ENCODE assay signal across 9 cellular contexts in genomic region chr15:56428821-56429458, GRCh38. TPM values are rescaled to one million over a fixed set of nuclear protein-coding genes. Genes with fewer than 3 reads are reported as not detected.
DNase-seq lines count a peak whose midpoint lies in the region; ATAC-seq, FAIRE-seq and TF ChIP-seq lines count a peak whose summit lies in the region.
"Had no signal": no experiment of that assay in that cellular context is flagged by ENCODE, and none has a peak within 500 bp of the region (broad histone marks: within the 10 kb centered on the region; RNA-seq: fewer than 3 reads in every experiment).

No MANE protein-coding gene starts in this region.

- no peaks in the 10 kb centered on the region; the same call in 1 of the 2 replicates for H3K27me3 Mint-ChIP-seq in HFFc6 (ENCODE audit: insufficient read depth)
- no peaks in the 10 kb centered on the region for H3K27me3 Mint-ChIP-seq in neural progenitor cell (ENCODE audit: insufficient read depth, low read depth)
- H3K27me3 Mint-ChIP-seq in activated T-helper 17 cell treated with anti-CD3 and anti-CD28 coated beads, Interleukin-2, amount 50 U/mL, for 72 hours = peaks cover 7% of the 10 kb centered on the region

- no peaks in the 10 kb centered on the region for H3K23me2 ChIP-seq in H1 (ENCODE audit: low read depth, low read length)

- no peak overlapping the region for H2BK20ac ChIP-seq in H1 (ENCODE audit: low read length)

- no peak overlapping the region for H3K18ac ChIP-seq in H1 (ENCODE audit: extremely low read depth, low read length)

- H3K9me3 Mint-ChIP-seq in HFFc6 = no peaks in the 10 kb centered on the region
- peaks cover 8% of the 10 kb centered on the region for H3K9me3 Mint-ChIP-seq in neural progenitor cell
- no peaks in the 10 kb centered on the region for H3K9me3 Mint-ChIP-seq in activated T-helper 17 cell treated with anti-CD3 and anti-CD28 coated beads, Interleukin-2, amount 50 U/mL, for 72 hours

- 36% methylated on average over 2 of the region's 2 CpGs; no CpG with 5 or more reads in 1 of the 2 experiments for WGBS in H1 (ENCODE audit: extremely low coverage in 1 of 2, insufficient coverage in 1 of 2, insufficient read length in 1 of 2, insufficient replicate concordance in 2 of 2, low coverage in 1 of 2, low lambda C conversion rate in 2 of 2, missing lambda C conversion rate in 1 of 2), 2 experiments

- H2BK12ac ChIP-seq in H1 (ENCODE audit: low read depth, low read length) = no peak overlapping the region

- TF ChIP-seq RAD21 in H1 (IDR thresholded peaks at IDR 0.05 in 1 of 2, conservative IDR thresholded peaks at IDR 0.05 in 1 of 2; ENCODE audit: low read depth in 2 of 2, low read length in 2 of 2) = peak; percentile 65 to 74

- H3K79me1 ChIP-seq in H1 (ENCODE audit: low read depth, low read length) = no peaks in the 10 kb centered on the region

- H2AFZ ChIP-seq in DND-41 (ENCODE audit: low read depth, low read length) = no peak overlapping the region
- H2AFZ ChIP-seq in H1 (ENCODE audit: low read length) = no peak overlapping the region
- no peak overlapping the region for H2AFZ ChIP-seq in neural progenitor cell (replicated peaks)

- ATAC-seq in DND-41 (ENCODE audit: insufficient read depth, low read depth) = peak; percentile 67
- ATAC-seq in activated T-helper 17 cell treated with anti-CD3 and anti-CD28 coated beads, Interleukin-2, amount 50 U/mL, for 72 hours (replicated peaks) = no peak
- ATAC-seq in GM18907 (IDR thresholded peaks at IDR 0.05; ENCODE audit: unreplicated experiment) = no peak
- no peak for ATAC-seq in GM18870 (IDR thresholded peaks at IDR 0.05; ENCODE audit: unreplicated experiment)

- H4K91ac ChIP-seq in H1 (replicated peaks; ENCODE audit: insufficient read length, low read length) = no peak overlapping the region

- no peaks in the 10 kb centered on the region for H3K4me1 ChIP-seq in DND-41 (ENCODE audit: insufficient read depth, low read length)
- H3K4me1 ChIP-seq in H1 (replicated peaks in 1 of 4; ENCODE audit: control insufficient read depth in 3 of 4, insufficient read depth in 4 of 4, low read length in 3 of 4) = no peaks in the 10 kb centered on the region
- H3K4me1 ChIP-seq in neural progenitor cell = no peaks in the 10 kb centered on the region

- H3K4me3 Mint-ChIP-seq in HFFc6 (no peak overlapping the region), neural progenitor cell (no peak overlapping the region)
- H3K4me3 Mint-ChIP-seq in activated T-helper 17 cell treated with anti-CD3 and anti-CD28 coated beads, Interleukin-2, amount 50 U/mL, for 72 hours = no peak overlapping the region

- H3K9ac ChIP-seq in DND-41 (ENCODE audit: low read depth, low read length) (no peak overlapping the region), H1 (replicated peaks in 1 of 4; ENCODE audit: extremely low read depth in 1 of 4, low read depth in 3 of 4, low read length in 3 of 4) (no peak overlapping the region), neural progenitor cell (no peak overlapping the region)

- DNase-seq in DND-41 (no peak), HFFc6 (peak; percentile 11), NCI-H69 (lab: John Stamatoyannopoulos, UW) (peak; percentile 54), H1 (ENCODE audit: low read depth in 1 of 2, low spot score in 2 of 2) (no peak), neural progenitor cell (ENCODE audit: low spot score) (peak; percentile 11)

- H3K14ac ChIP-seq in H1 (ENCODE audit: insufficient read length) = no peak overlapping the region

- H3K36me3 ChIP-seq in DND-41 (ENCODE audit: insufficient read depth, low read length) (peaks cover 55% of the 10 kb centered on the region), H1 (ENCODE audit: control insufficient read depth in 2 of 4, insufficient read depth in 4 of 4, low read length in 3 of 4) (peaks cover 0 to under 1% (median 0%) of the 10 kb centered on the region in 4 experiments; a peak in 1 of 8 replicates), neural progenitor cell (no peaks in the 10 kb centered on the region)

- H3K27ac Mint-ChIP-seq in HFFc6 (no peak overlapping the region), neural progenitor cell (no peak overlapping the region)
- no peak overlapping the region for H3K27ac Mint-ChIP-seq in activated T-helper 17 cell treated with anti-CD3 and anti-CD28 coated beads, Interleukin-2, amount 50 U/mL, for 72 hours

- H3K4me3 ChIP-seq in DND-41 (ENCODE audit: low read depth in 1 of 2, low read length in 2 of 2) (no peak overlapping the region), H1 (ENCODE audit: extremely low read depth in 1 of 4, insufficient read depth in 2 of 4, low read depth in 3 of 4, low read length in 4 of 4) (no peak overlapping the region), neural progenitor cell (no peak overlapping the region)
- H3K4me3 ChIP-seq: skin epidermis had no signal

- H3F3A ChIP-seq in neural progenitor cell (ENCODE audit: low read depth) = no peaks in the 10 kb centered on the region

- no peak overlapping the region for H3K56ac ChIP-seq in H1 (replicated peaks; ENCODE audit: insufficient read length, low read depth, low read length)

- no peak overlapping the region for H2BK5ac ChIP-seq in H1 (ENCODE audit: low read depth, low read length)

- no peak overlapping the region for H3K27ac ChIP-seq in DND-41 (ENCODE audit: low read length)
- no peak overlapping the region for H3K27ac ChIP-seq in H1 (ENCODE audit: low read depth, low read length)
- H3K27ac ChIP-seq in neural progenitor cell = no peak overlapping the region
- H3K27ac ChIP-seq: skin epidermis had no signal

- TF ChIP-seq POLR2A in H1 (IDR thresholded peaks at IDR 0.05; ENCODE audit: control extremely low read depth in 1 of 2, low read depth in 2 of 2, low read length in 2 of 2) = no peak

- no peak for FAIRE-seq in H1 (lab: Jason Lieb, UNC)

- no peak overlapping the region for H4K5ac ChIP-seq in H1 (ENCODE audit: insufficient read length, low read depth, low read length)

- no peak overlapping the region for H2AK5ac ChIP-seq in H1 (ENCODE audit: low read depth, low read length)

- H3K23ac ChIP-seq in H1 (ENCODE audit: insufficient read length) = no peak overlapping the region

- no peak overlapping the region for H4K8ac ChIP-seq in H1 (ENCODE audit: extremely low read depth, insufficient read depth, low read length)

- no peaks in the 10 kb centered on the region for H3K27me3 ChIP-seq in DND-41 (ENCODE audit: insufficient read depth, low read length, poor library complexity)
- no peaks in the 10 kb centered on the region for H3K27me3 ChIP-seq in H1 (replicated peaks in 1 of 4; ENCODE audit: control insufficient read depth in 3 of 4, extremely low read depth in 1 of 4, insufficient read depth in 3 of 4, low read length in 3 of 4)
- no peaks in the 10 kb centered on the region for H3K27me3 ChIP-seq in neural progenitor cell

- H3K79me2 ChIP-seq in DND-41 (ENCODE audit: insufficient read depth, low read length) (no peaks in the 10 kb centered on the region), H1 (ENCODE audit: control insufficient read depth in 1 of 2, insufficient read depth in 2 of 2, low read length in 2 of 2) (no peaks in the 10 kb centered on the region), neural progenitor cell (ENCODE audit: low read depth) (no peaks in the 10 kb centered on the region)

- no peak overlapping the region for H2BK15ac ChIP-seq in H1 (ENCODE audit: low read length)

- H4K20me1 ChIP-seq in DND-41 (ENCODE audit: insufficient read depth, low read length) = no peaks in the 10 kb centered on the region
- H4K20me1 ChIP-seq in H1 (replicated peaks in 1 of 2; ENCODE audit: control insufficient read depth in 1 of 2, insufficient read depth in 2 of 2, low read length in 2 of 2) = no peaks in the 10 kb centered on the region
- H4K20me1 ChIP-seq in neural progenitor cell (ENCODE audit: low read depth) = no peaks in the 10 kb centered on the region

- H3K9me3 ChIP-seq in DND-41 (ENCODE audit: insufficient read depth, low read length, severe bottlenecking) (peaks cover 5% of the 10 kb centered on the region), H1 (ENCODE audit: insufficient read depth in 2 of 2, low read depth in 1 of 2, low read length in 1 of 2) (no peaks in the 10 kb centered on the region), neural progenitor cell (ENCODE audit: low read depth) (no peaks in the 10 kb centered on the region)

- H3K4me1 Mint-ChIP-seq in HFFc6 (ENCODE audit: low read depth) (no peaks in the 10 kb centered on the region), neural progenitor cell (no peaks in the 10 kb centered on the region)
- H3K4me1 Mint-ChIP-seq in activated T-helper 17 cell treated with anti-CD3 and anti-CD28 coated beads, Interleukin-2, amount 50 U/mL, for 72 hours = no peaks in the 10 kb centered on the region

- no peak overlapping the region for H3K4me2 ChIP-seq in DND-41 (ENCODE audit: insufficient read depth, low read length)
- no peak overlapping the region for H3K4me2 ChIP-seq in H1 (ENCODE audit: insufficient read depth in 1 of 2, low read depth in 2 of 2, low read length in 2 of 2)
- H3K4me2 ChIP-seq in neural progenitor cell = no peak overlapping the region

- H2BK120ac ChIP-seq in H1 (replicated peaks; ENCODE audit: low read depth, low read length) = no peak overlapping the region

- no peak for TF ChIP-seq EP300 in H1 (IDR thresholded peaks at IDR 0.05; ENCODE audit: borderline replicate concordance in 1 of 2, low read depth in 2 of 2, low read length in 2 of 2)

- no peak overlapping the region for H3K4ac ChIP-seq in H1 (replicated peaks; ENCODE audit: insufficient read length, low read depth, low read length)

- TF ChIP-seq CTCF in DND-41 (IDR thresholded peaks at IDR 0.05; ENCODE audit: borderline replicate concordance, extremely low read depth, low read length, poor library complexity, severe bottlenecking) (peak; percentile 69), HFFc6 (IDR thresholded peaks at IDR 0.05) (peak; percentile 82), H1 (IDR thresholded peaks at IDR 0.05; ENCODE audit: control extremely low read depth in 1 of 3, insufficient read depth in 1 of 3, low read depth in 1 of 3, low read length in 3 of 3) (peak in 2 of 3 experiments; percentile 43 to 46; a peak in 2 of 4 replicates), neural progenitor cell (IDR thresholded peaks at IDR 0.05) (peak; percentile 74)

- POLR2A ChIA-PET in H1 (lab: Charles Lee; ENCODE audit: partially characterized antibody) = no interaction called here

- H3K36me3 Mint-ChIP-seq in HFFc6 (ENCODE audit: low read depth) (no peaks in the 10 kb centered on the region), neural progenitor cell (peaks cover 19% of the 10 kb centered on the region)
- H3K36me3 Mint-ChIP-seq in activated T-helper 17 cell treated with anti-CD3 and anti-CD28 coated beads, Interleukin-2, amount 50 U/mL, for 72 hours (ENCODE audit: low read depth) = no peaks in the 10 kb centered on the region

- CTCF ChIA-PET in H1 (lab: Charles Lee; ENCODE audit: partially characterized antibody) = interaction anchor here (0.7 to 7.3 kb wide), 10 partner anchors 11 to 184 kb away, joined by 3 to 119 read pairs (median 6); no protein-coding TSS in a partner anchor

RNA-seq across cellular contexts. Expression of gene MNS1, which starts 36.0 kb away (rescaled TPM):
- total RNA-seq in HFFc6 (2021; fragmentation: NEBNext Ultra II Directional; extraction: Animal tissue kit (Norgen Biotek cat#: 25700)) = 1 to 10 TPM; 1.1 to 2.3 (median 1.5) TPM
- not detected in 2 replicates for total RNA-seq in H1 (2021; fragmentation: NEBNext Ultra II Directional; extraction: Animal tissue kit (Norgen Biotek cat#: 25700))
- 0.33 and 0.57 TPM in 2 replicates for polyA plus RNA-seq in H1 (2011; rRNA removed)
- 1.4 TPM for polyA plus RNA-seq in H1 (2011; cell fraction: cytosol; rRNA removed)
- 0.30 TPM for polyA plus RNA-seq in H1 (2011; cell fraction: nucleus; rRNA removed)
- 3.3 to 7.9 TPM (median 3.5 TPM) in 4 replicates for polyA plus RNA-seq in H1 (2012, experiment 1 of 2)
- polyA plus RNA-seq in H1 (2012, experiment 2 of 2) = 0.45 TPM
- polyA plus RNA-seq in H1 (2013, experiment 1 of 2) = 4.8 TPM
- 4.8 TPM for polyA plus RNA-seq in H1 (2013, experiment 2 of 2)
- 0.27 and 0.47 TPM in 2 replicates for polyA minus RNA-seq in H1 (2011; rRNA and poly(A)+ RNA removed)
- 0.73 TPM for polyA minus RNA-seq in H1 (2011; cell fraction: cytosol; rRNA and poly(A)+ RNA removed)
- 3.8 TPM for polyA minus RNA-seq in H1 (2011; cell fraction: nucleus; rRNA and poly(A)+ RNA removed)
- 3.0 and 6.2 TPM in 2 replicates for total RNA-seq in neural progenitor cell (ENCODE audit: low replicate concordance)
- total RNA-seq in activated T-helper 17 cell treated with anti-CD3 and anti-CD28 coated beads, Interleukin-2, amount 50 U/mL, for 72 hours = not detected

Comparison
In these comparisons a context has a peak if more than half of its experiments do, and no peak if none do; other contexts are left out.
1. DNase-seq: peak in HFFc6 (single experiment), NCI-H69 (single experiment) and neural progenitor cell (single experiment); none in DND-41 (single experiment) and H1 (0 of 2).
2. Peak in every context shown above with its lines, with median percentiles within 50 percentile points of each other: CTCF ChIP-seq.